8 cellular contexts compared by ENCODE assay signal in genomic region chr1:42847111-42847580, GRCh38. TPM values are rescaled to one million over a fixed set of nuclear protein-coding genes. Genes with fewer than 3 reads are reported as not detected.
DNase-seq lines count a peak whose midpoint lies in the region; ATAC-seq and TF ChIP-seq lines count a peak whose summit lies in the region.

No MANE protein-coding gene starts in this region.

- peaks cover 51% of the 10 kb centered on the region for H3K4me1 Mint-ChIP-seq in neural crest cell

- H3K4me1 ChIP-seq in MM.1S (ENCODE audit: low read length) = peaks cover 15% of the 10 kb centered on the region; the same call in 1 of the 2 replicates

- intact Hi-C loops in dorsolateral prefrontal cortex (cut with DNase I) = loop anchor here (2.0 to 5.0 kb wide), 5 partner anchors 30 to 110 kb away; partner anchors contain the start of genes C1orf50 (in 2 of the 2), P3H1 (in 2 of the 2), ERMAP (in 1 of the 2) and SLC2A1 (in 1 of the 2)

- H3K27ac Mint-ChIP-seq in neural crest cell (ENCODE audit: unreplicated experiment) = peak overlapping the region; percentile 3

- H3K36me3 ChIP-seq in MM.1S (replicated peaks; ENCODE audit: insufficient read depth, low read length) = no peaks in the 10 kb centered on the region

- no peaks in the 10 kb centered on the region for H3K9me2 ChIP-seq in MM.1S (replicated peaks; ENCODE audit: insufficient read depth, low read length)

- H3K9ac ChIP-seq in MM.1S (ENCODE audit: low read length) = peak overlapping the region; percentile 88

- peak; percentile 3 for DNase-seq in EL
- DNase-seq in MM.1S = no peak
- DNase-seq in dorsolateral prefrontal cortex = no peak
- DNase-seq in neural crest cell (ENCODE audit: low read depth, low spot score) = no peak
- no peak for DNase-seq in activated CD4-positive, CD25-positive, alpha-beta regulatory T cell treated with anti-CD3 and anti-CD28 coated beads, Interleukin-2, amount 50 U/mL, for 72 hours
- no peak for DNase-seq in left lobe of liver (ENCODE audit: low spot score)
- no peak for DNase-seq in NCI-H2227 (lab: John Stamatoyannopoulos, UW; ENCODE audit: unreplicated experiment)

- H3K9me3 Mint-ChIP-seq in neural crest cell = peaks cover 4% of the 10 kb centered on the region

- peak overlapping the region; percentile 95 for H2AFZ ChIP-seq in MM.1S (ENCODE audit: low read length)

- ATAC-seq in HG03521 (IDR thresholded peaks at IDR 0.05; ENCODE audit: unreplicated experiment) = no peak
- ATAC-seq in left lobe of liver = no peak

- H3K27me3 Mint-ChIP-seq in neural crest cell (ENCODE audit: low read depth) = no peaks in the 10 kb centered on the region

- no peaks in the 10 kb centered on the region for H3K27me3 ChIP-seq in MM.1S (replicated peaks; ENCODE audit: insufficient read depth, low read length)
- no peaks in the 10 kb centered on the region for H3K27me3 ChIP-seq in dorsolateral prefrontal cortex

- peaks cover 26% of the 10 kb centered on the region for H3K36me3 Mint-ChIP-seq in neural crest cell (ENCODE audit: low read depth)

- peaks cover 17% of the 10 kb centered on the region for H3K79me2 ChIP-seq in MM.1S (ENCODE audit: low read length)

- TF ChIP-seq CTCF in MM.1S (IDR thresholded peaks at IDR 0.05; ENCODE audit: low read length) (no peak), dorsolateral prefrontal cortex (IDR thresholded peaks at IDR 0.05 in 54 of 56, conservative IDR thresholded peaks at IDR 0.05 in 2 of 56; ENCODE audit: low read depth in 1 of 56, partially characterized antibody in 56 of 56) (no peak), neural crest cell (conservative IDR thresholded peaks at IDR 0.05) (no peak)

- peak overlapping the region; percentile 87 for H3K4me2 ChIP-seq in MM.1S (ENCODE audit: low read depth, low read length)

- peak overlapping the region; percentile 93 for H3K4me3 Mint-ChIP-seq in neural crest cell

- H3K9me3 ChIP-seq in MM.1S (replicated peaks; ENCODE audit: insufficient read depth, low read length) = no peaks in the 10 kb centered on the region

- H3F3A ChIP-seq in MM.1S (ENCODE audit: insufficient read depth, low read length) = no peaks in the 10 kb centered on the region

- no peaks in the 10 kb centered on the region for H4K20me1 ChIP-seq in MM.1S (ENCODE audit: insufficient read depth, low read length)

- H3K4me3 ChIP-seq in MM.1S (ENCODE audit: low read length) = peak overlapping the region; percentile 99
- H3K4me3 ChIP-seq in dorsolateral prefrontal cortex = peak overlapping the region; percentile 66 to 100 (median 93)

- H3K27ac ChIP-seq in MM.1S (ENCODE audit: low read length) (no peak overlapping the region), dorsolateral prefrontal cortex (peak overlapping the region in 50 of 59 donors; percentile 17 to 94 (median 85))

RNA-seq across cellular contexts. Expression of gene ZNF691, which starts 0.7 kb away (rescaled TPM):
- total RNA-seq in dorsolateral prefrontal cortex (10 to 100 TPM in 24 of 120 experiments, 1 to 10 TPM in 96; 5.0 to 13.7 (median 8.4) TPM), neural crest cell (19.1 TPM in 2 replicates), left lobe of liver (6.8 TPM)

RNA-seq across cellular contexts. Expression of gene SVBP, which starts 29.9 kb away (rescaled TPM):
- total RNA-seq in dorsolateral prefrontal cortex (10 to 100 TPM; 12.2 to 34.0 (median 22.7) TPM), neural crest cell (46.5 and 47.9 TPM in 2 replicates), left lobe of liver (6.9 TPM)

RNA-seq across cellular contexts. Expression of gene ERMAP, which starts 30.2 kb away (rescaled TPM):
- total RNA-seq in dorsolateral prefrontal cortex (10 to 100 TPM in 64 of 120 experiments, 1 to 10 TPM in 56; 5.9 to 20.1 (median 10.3) TPM), neural crest cell (7.1 and 8.8 TPM in 2 replicates), left lobe of liver (15.1 TPM)
